ENCODE assay signal across 23 cellular contexts in the genomic region with DNA sequence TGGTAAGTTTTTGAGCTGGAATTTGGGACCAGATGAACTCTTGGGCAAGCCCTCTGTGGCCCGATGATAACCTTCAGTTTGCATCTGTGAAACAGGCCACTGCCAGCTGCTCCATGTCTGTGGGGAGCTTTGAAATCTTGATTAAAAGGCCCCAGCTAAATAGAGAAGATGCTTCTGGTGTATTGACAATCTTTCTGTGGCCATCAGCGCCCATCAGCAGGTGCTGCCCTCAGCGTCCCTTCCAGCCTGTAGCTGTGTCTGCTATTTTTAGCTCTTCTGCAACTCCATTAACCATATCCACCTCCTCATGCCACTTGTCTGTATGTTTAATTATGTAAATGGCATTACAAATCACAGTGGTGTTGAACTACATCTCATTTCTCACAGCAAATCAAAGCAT.
"Had no signal": no experiment of that assay in that cellular context is flagged by ENCODE, and none has a peak within 500 bp of the region (broad histone marks: within the 10 kb centered on the region; RNA-seq: fewer than 3 reads in every experiment).

No MANE protein-coding gene starts in this region.

- H3K36me3 ChIP-seq: esophagus muscularis mucosa, neural progenitor cell, right atrium auricular region, stomach, thyroid gland, upper lobe of left lung, vagina had no signal

- H3K9me3 ChIP-seq: esophagus muscularis mucosa, right atrium auricular region, stomach, thyroid gland, upper lobe of left lung, vagina had no signal

- DNase-seq: activated B cell treated with CpG ODN at 0.5 μM for 24 hours; activated CD4-positive, alpha-beta T cell treated with anti-CD3 and anti-CD28 coated beads, Interleukin-2, amount 50 U/mL, for 1 hour; activated CD8-positive, alpha-beta T cell treated with anti-CD3 and anti-CD28 coated beads for 36 hours; activated naive CD4-positive, alpha-beta T cell; activated T-cell treated with anti-CD3 and anti-CD28 coated beads, Interleukin-2, amount 50 U/mL, for 72 hours; dermis blood vessel endothelial cell; effector CD4-positive, alpha-beta T cell; foreskin melanocyte; islet precursor cell; mammary epithelial cell; naive thymus-derived CD4-positive, alpha-beta T cell; occipital lobe; stimulated activated CD4-positive, alpha-beta T cell treated with anti-CD3 and anti-CD28 coated beads, Interleukin-15, amount 100 ng/mL, for 24 hours; stimulated activated CD4-positive, alpha-beta T cell treated with anti-CD3 and anti-CD28 coated beads, Interleukin-2, amount 100 ng/mL, for 24 hours; stimulated activated naive B cell treated with anti-CD40 and anti-IgM and Interleukin-4, amounts not matched to agents 10 μg/mL and 1 μg/mL and 100 μg/mL, for 72 hours; stomach; thyroid gland; upper lobe of left lung had no signal

- ATAC-seq: activated CD8-positive, alpha-beta T cell treated with anti-CD3 and anti-CD28 coated beads for 36 hours; activated naive CD4-positive, alpha-beta T cell treated with anti-CD3 and anti-CD28 coated beads, Interleukin-2, amount 50 U/mL, for 72 hours; activated T-cell treated with anti-CD3 and anti-CD28 coated beads, Interleukin-2, amount 50 U/mL, for 72 hours; naive thymus-derived CD4-positive, alpha-beta T cell; stimulated activated naive B cell treated with anti-CD40 and anti-IgM and Interleukin-4, amounts not matched to agents 10 μg/mL and 1 μg/mL and 100 μg/mL, for 72 hours had no signal

- H3K4me3 Mint-ChIP-seq: activated B cell treated with CpG ODN at 0.5 μM for 24 hours; activated CD8-positive, alpha-beta T cell treated with anti-CD3 and anti-CD28 coated beads for 36 hours; activated T-cell treated with anti-CD3 and anti-CD28 coated beads, Interleukin-2, amount 50 U/mL, for 72 hours; naive thymus-derived CD4-positive, alpha-beta T cell; neural progenitor cell; stimulated activated naive B cell treated with anti-CD40 and anti-IgM and Interleukin-4, amounts not matched to agents 10 μg/mL and 1 μg/mL and 100 μg/mL, for 72 hours had no signal

- H3K4me3 ChIP-seq: esophagus muscularis mucosa, neural progenitor cell, right atrium auricular region, stomach, thyroid gland, upper lobe of left lung, vagina had no signal

- H3K9me3 Mint-ChIP-seq: activated B cell treated with CpG ODN at 0.5 μM for 24 hours; activated CD8-positive, alpha-beta T cell treated with anti-CD3 and anti-CD28 coated beads for 36 hours; naive thymus-derived CD4-positive, alpha-beta T cell; neural progenitor cell had no signal

- H3K27me3 ChIP-seq: esophagus muscularis mucosa, neural progenitor cell, right atrium auricular region, stomach, thyroid gland, upper lobe of left lung, vagina had no signal

- H3K27me3 Mint-ChIP-seq: activated B cell treated with CpG ODN at 0.5 μM for 24 hours; activated CD8-positive, alpha-beta T cell treated with anti-CD3 and anti-CD28 coated beads for 36 hours; naive thymus-derived CD4-positive, alpha-beta T cell; stimulated activated naive B cell treated with anti-CD40 and anti-IgM and Interleukin-4, amounts not matched to agents 10 μg/mL and 1 μg/mL and 100 μg/mL, for 72 hours had no signal

- H3K4me1 ChIP-seq: neural progenitor cell, thyroid gland had no signal

- H3K27ac Mint-ChIP-seq: activated B cell treated with CpG ODN at 0.5 μM for 24 hours; activated CD8-positive, alpha-beta T cell treated with anti-CD3 and anti-CD28 coated beads for 36 hours; activated T-cell treated with anti-CD3 and anti-CD28 coated beads, Interleukin-2, amount 50 U/mL, for 72 hours; naive thymus-derived CD4-positive, alpha-beta T cell; neural progenitor cell; stimulated activated naive B cell treated with anti-CD40 and anti-IgM and Interleukin-4, amounts not matched to agents 10 μg/mL and 1 μg/mL and 100 μg/mL, for 72 hours had no signal
